ENCODE assay signal across 22 cellular contexts in the genomic region with DNA sequence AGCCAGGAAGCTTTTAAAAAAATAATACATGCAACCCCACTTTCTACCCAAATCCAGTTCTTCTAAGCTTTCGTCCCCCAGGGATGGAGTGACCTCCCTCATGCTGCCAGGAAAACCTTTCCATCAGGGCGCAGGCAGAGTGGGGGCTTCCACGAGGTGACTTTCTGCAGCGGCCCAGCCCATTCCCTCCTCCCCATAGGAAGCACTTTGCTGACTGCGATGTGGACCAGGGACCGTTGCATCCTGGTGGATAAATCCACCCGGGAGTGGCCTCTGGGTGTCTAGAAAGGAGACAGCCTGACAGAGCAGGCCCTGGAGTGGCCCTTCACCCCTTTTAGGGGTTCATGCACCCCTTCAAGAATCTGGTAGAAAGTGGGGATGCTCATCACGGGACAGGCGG. TPM values are rescaled to one million over a fixed set of nuclear protein-coding genes. Genes with fewer than 3 reads are reported as not detected.
A peak's percentile ranks its signal among the peaks of the same experiment; 100 is the strongest.
DNase-seq lines count a peak whose midpoint lies in the region; ATAC-seq and TF ChIP-seq lines count a peak whose summit lies in the region.
"Had no signal": no experiment of that assay in that cellular context is flagged by ENCODE, and none has a peak within 500 bp of the region (broad histone marks: within the 10 kb centered on the region; RNA-seq: fewer than 3 reads in every experiment).

No MANE protein-coding gene starts in this region.

- TF ChIP-seq CTCF in heart left ventricle (IDR thresholded peaks at IDR 0.05) (no peak), RWPE1 (conservative IDR thresholded peaks at IDR 0.05; ENCODE audit: low read depth) (no peak), endothelial cell (IDR thresholded peaks at IDR 0.05; ENCODE audit: unreplicated experiment) (no peak), progenitor cell of endocrine pancreas (IDR thresholded peaks at IDR 0.05; ENCODE audit: unreplicated experiment) (no peak), body of pancreas (IDR thresholded peaks at IDR 0.05) (no peak)

- no peak overlapping the region for H3K4me3 ChIP-seq in heart left ventricle
- no peak overlapping the region for H3K4me3 ChIP-seq in body of pancreas
- H3K4me3 ChIP-seq: HAP-1 had no signal

- intact Hi-C loops in Right ventricle myocardium inferior (cut with DNase I) (no loop called here), heart left ventricle (cut with DNase I) (no loop called here), body of pancreas (cut with DNase I) (no loop called here)

- H3K4me1 Mint-ChIP-seq in endothelial cell (ENCODE audit: unreplicated experiment) (peaks cover 9% of the 10 kb centered on the region), progenitor cell of endocrine pancreas (ENCODE audit: low read depth) (no peaks in the 10 kb centered on the region)

- H3K27me3 ChIP-seq in heart left ventricle = peaks cover 0 to 7% (median 0%) of the 10 kb centered on the region in 9 donors
- no peaks in the 10 kb centered on the region for H3K27me3 ChIP-seq in body of pancreas

- ATAC-seq in Right ventricle myocardium inferior (no peak), heart left ventricle (no peak), body of pancreas (no peak), GM21737 (IDR thresholded peaks at IDR 0.05; ENCODE audit: unreplicated experiment) (no peak)

- peaks cover 12% of the 10 kb centered on the region for H3K36me3 Mint-ChIP-seq in endothelial cell (ENCODE audit: low read depth, unreplicated experiment)
- H3K36me3 Mint-ChIP-seq in progenitor cell of endocrine pancreas (ENCODE audit: insufficient read depth) = peaks cover 2% of the 10 kb centered on the region

- H3K36me3 ChIP-seq in heart left ventricle (peaks cover 0 to 27% (median 20%) of the 10 kb centered on the region in 9 donors), body of pancreas (replicated peaks in 1 of 2; ENCODE audit: insufficient read depth in 1 of 2, low read depth in 2 of 2) (no peaks in the 10 kb centered on the region)
- H3K36me3 ChIP-seq: HAP-1 had no signal

- H3K27ac ChIP-seq in heart left ventricle = peak overlapping the region in 1 of 12 donors; percentile 66
- H3K27ac ChIP-seq in RWPE1 = peak overlapping the region; percentile 38
- no peak overlapping the region for H3K27ac ChIP-seq in body of pancreas

- no peaks in the 10 kb centered on the region for H3K9me3 ChIP-seq in heart left ventricle
- no peaks in the 10 kb centered on the region for H3K9me3 ChIP-seq in body of pancreas
- H3K9me3 ChIP-seq: HAP-1 had no signal

- 69 to 81% (median 71%) methylated on average over 7 to 9 of the region's 9 CpGs for WGBS in heart left ventricle, 4 donors
- WGBS in body of pancreas, 2 donors = 80 to 85% methylated on average over 2 to 9 of the region's 9 CpGs

- H3K4me3 Mint-ChIP-seq in endothelial cell (ENCODE audit: unreplicated experiment) (no peak overlapping the region), progenitor cell of endocrine pancreas (ENCODE audit: low read depth) (no peak overlapping the region)
- H3K4me3 Mint-ChIP-seq: CD4-positive, alpha-beta T cell had no signal

- H3K9me3 Mint-ChIP-seq in endothelial cell (ENCODE audit: unreplicated experiment) (no peaks in the 10 kb centered on the region), progenitor cell of endocrine pancreas (ENCODE audit: low read depth) (no peaks in the 10 kb centered on the region)
- H3K9me3 Mint-ChIP-seq: CD4-positive, alpha-beta T cell had no signal

- H3K4me1 ChIP-seq in heart left ventricle (peaks cover 0 to 35% (median 17%) of the 10 kb centered on the region in 12 donors), body of pancreas (peaks cover 5% of the 10 kb centered on the region)
- H3K4me1 ChIP-seq: HAP-1 had no signal

- POLR2A ChIA-PET in RWPE1 (lab: Yijun Ruan, JAX; ENCODE audit: low non-redundant PET) = no interaction called here

- peaks cover 16% of the 10 kb centered on the region for H3K27me3 Mint-ChIP-seq in endothelial cell (ENCODE audit: unreplicated experiment)
- peaks cover 6% of the 10 kb centered on the region for H3K27me3 Mint-ChIP-seq in progenitor cell of endocrine pancreas
- H3K27me3 Mint-ChIP-seq: CD4-positive, alpha-beta T cell had no signal

- TF ChIP-seq POLR2A in heart left ventricle (IDR thresholded peaks at IDR 0.05) = no peak
- no peak for TF ChIP-seq POLR2A in body of pancreas (IDR thresholded peaks at IDR 0.05)

- H3K27ac Mint-ChIP-seq in endothelial cell (ENCODE audit: unreplicated experiment) = peak overlapping the region; percentile 18
- peak overlapping the region; percentile 52 for H3K27ac Mint-ChIP-seq in progenitor cell of endocrine pancreas
- H3K27ac Mint-ChIP-seq: CD4-positive, alpha-beta T cell had no signal

- CTCF ChIA-PET in RWPE1 (lab: Yijun Ruan, JAX) = interaction anchor here (0.6 to 1.7 kb wide), 7 partner anchors 9 to 455 kb away, joined by 3 to 8 read pairs (median 4); no protein-coding TSS in a partner anchor

- peak; percentile 63 for DNase-seq in Right ventricle myocardium inferior (ENCODE audit: missing footprints)
- no peak for DNase-seq in heart left ventricle
- DNase-seq in RWPE1 (ENCODE audit: low spot score) = no peak
- DNase-seq in endothelial cell (ENCODE audit: low spot score) = no peak
- no peak for DNase-seq in progenitor cell of endocrine pancreas (ENCODE audit: low spot score, unreplicated experiment)
- no peak for DNase-seq in HK-2 (ENCODE audit: unreplicated experiment)
- no peak for DNase-seq in body of pancreas
- DNase-seq: Calu3; CD4-positive, alpha-beta T cell; DMS153; IMR-90; MV-4-11; NCI-H1105 treated with DMSO at 0.1 percent for 48 hours; NCI-H2081 treated with DMSO at 0.1 percent for 48 hours; NCI-H2171 treated with DMSO at 0.1 percent for 48 hours; NCI-H446; NCI-H526; SHP77 had no signal

RNA-seq across cellular contexts. Expression of gene QRFP, which starts 1.6 kb away (rescaled TPM):
- total RNA-seq in Right ventricle myocardium inferior (not detected), heart left ventricle (not detected), endothelial cell (ENCODE audit: unreplicated experiment) (not detected), progenitor cell of endocrine pancreas (not detected in 2 replicates), body of pancreas (not detected)
- polyA plus RNA-seq in heart left ventricle = not detected
- total RNA-seq: Calu3; CD4-positive, alpha-beta T cell; G401; IMR-90; OCI-LY7 had no signal
- polyA plus RNA-seq: IMR-90 had no signal

RNA-seq across cellular contexts. Expression of gene FIBCD1, which starts 44.0 kb away (rescaled TPM):
- total RNA-seq in Right ventricle myocardium inferior (0.57 TPM), heart left ventricle (1 to 10 TPM in 4 of 9 donors, under 1 TPM in 3, not detected in 2; 0.24 to 2.3 (median 1.1) TPM), endothelial cell (ENCODE audit: unreplicated experiment) (0.33 TPM), progenitor cell of endocrine pancreas (not detected in 2 replicates), body of pancreas (under 1 TPM in 1 of 2 donors, not detected in 1; 0.78 TPM)
- 1 to 10 TPM; 2.9 to 3.9 TPM for polyA plus RNA-seq in heart left ventricle
- total RNA-seq: CD4-positive, alpha-beta T cell; OCI-LY7 had no signal

RNA-seq across cellular contexts. Expression of gene ABL1, which starts 60.0 kb away (rescaled TPM):
- total RNA-seq in Right ventricle myocardium inferior = 33.0 TPM
- 10 to 100 TPM; 27.2 to 49.8 (median 34.1) TPM for total RNA-seq in heart left ventricle
- 10 to 100 TPM; 13.2 to 29.7 TPM for polyA plus RNA-seq in heart left ventricle
- total RNA-seq in endothelial cell (ENCODE audit: unreplicated experiment) = 121 TPM
- 113 TPM in 2 replicates for total RNA-seq in progenitor cell of endocrine pancreas
- 10 to 100 TPM; 23.3 to 29.0 TPM for total RNA-seq in body of pancreas
